Comparison of ENCODE assay signal across 29 cellular contexts in the genomic region with DNA sequence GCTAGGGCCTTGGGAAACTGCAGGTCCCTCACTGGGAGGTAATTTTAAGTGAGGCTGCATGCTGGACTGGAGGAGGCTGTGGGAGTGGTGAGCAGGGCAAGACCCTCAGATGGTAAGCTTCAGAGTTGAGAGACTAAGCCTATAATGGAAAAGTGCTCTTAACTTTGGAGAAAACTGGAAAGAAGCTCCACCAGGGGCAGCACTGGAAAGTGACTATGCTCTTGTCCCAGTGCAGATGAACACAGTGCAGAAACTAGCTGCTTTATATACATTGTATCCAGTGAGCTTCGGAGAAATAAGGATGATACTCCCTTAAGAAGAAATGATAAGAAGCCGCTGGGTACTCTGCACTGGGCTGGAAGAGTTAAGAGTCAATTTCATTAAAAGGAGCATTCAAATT. TPM values are rescaled to one million over a fixed set of nuclear protein-coding genes. Genes with fewer than 3 reads are reported as not detected.
"Had no signal": no experiment of that assay in that cellular context is flagged by ENCODE, and none has a peak within 500 bp of the region (broad histone marks: within the 10 kb centered on the region; RNA-seq: fewer than 3 reads in every experiment).

No MANE protein-coding gene starts in this region.

- H3K27me3 ChIP-seq: MG63, SJCRH30 had no signal

- H3K4me1 ChIP-seq: SJCRH30 had no signal

- H3K4me2 ChIP-seq: KMS-11 had no signal

- H3K9ac ChIP-seq: KMS-11 had no signal

- H3K27ac ChIP-seq: KMS-11, SJCRH30 had no signal

- ATAC-seq: activated CD8-positive, alpha-beta memory T cell treated with anti-CD3 and anti-CD28 coated beads, Interleukin-2, amount 10 ng/mL, durations not matched to agents 7 days and 5 days; Panc1; Right ventricle myocardium inferior; T-cell had no signal

- H3K4me3 ChIP-seq: MG63, SJCRH30 had no signal

- DNase-seq: activated B cell treated with CpG ODN at 0.5 μM for 24 hours; activated CD4-positive, alpha-beta T cell treated with anti-CD3 and anti-CD28 coated beads for 1 hour; activated CD4-positive, alpha-beta T cell treated with anti-CD3 and anti-CD28 coated beads, Interleukin-2, amount 10 ng/mL, durations not matched to agents 24 days and 14 days; activated CD4-positive, alpha-beta T cell treated with anti-CD3 and anti-CD28 coated beads, Interleukin-2, amount 50 U/mL, for 48 hours; activated CD8-positive, alpha-beta memory T cell treated with anti-CD3 and anti-CD28 coated beads, Interleukin-2, amount 10 ng/mL, durations not matched to agents 7 days and 5 days; activated effector memory CD4-positive, alpha-beta T cell treated with Interleukin-2 at 50 U/mL for 16 hours; activated naive CD4-positive, alpha-beta T cell; activated T-cell treated with anti-CD3 and anti-CD28 coated beads, Interleukin-2, amount 50 U/mL, for 24 hours; aorta; central memory CD4-positive, alpha-beta T cell; MG63; NCI-H1105; NCI-H146; NCI-H187 treated with DMSO at 0.1 percent for 48 hours; NCI-H2107; NCI-H2171 treated with DMSO at 0.1 percent for 48 hours; NCI-H345; NCI-H510A treated with DMSO at 0.1 percent for 48 hours; NCI-H69; RPMI8226; SJCRH30; T-cell; T-helper 2 cell; T1000 had no signal

- H3K36me3 ChIP-seq: MG63, SJCRH30 had no signal

- H3K9me3 ChIP-seq: MG63, SJCRH30 had no signal

RNA-seq across cellular contexts. Expression of a gene that starts 3.2 kb away (rescaled TPM):
- total RNA-seq: activated B cell treated with CpG ODN at 0.5 μM for 24 hours; activated CD4-positive, alpha-beta T cell treated with anti-CD3 and anti-CD28 coated beads, Interleukin-2, amount 10 ng/mL, durations not matched to agents 24 days and 14 days; activated CD8-positive, alpha-beta memory T cell treated with anti-CD3 and anti-CD28 coated beads, Interleukin-2, amount 10 ng/mL, durations not matched to agents 7 days and 5 days; activated T-helper 1 cell treated with anti-CD3 and anti-CD28 coated beads, Interleukin-12 subunit alpha, Interleukin-12 subunit beta, Interleukin-2, Interleukin-4 antibody, amounts not matched to agents 30 ng/mL and 10 ng/mL and 1 ng/mL, durations not matched to agents 14 hours and 24 hours and 36 hours; aorta; bronchial epithelial cell; Right ventricle myocardium inferior had no signal

RNA-seq across cellular contexts. Expression of a gene that starts 18.3 kb away (rescaled TPM):
- total RNA-seq: activated B cell treated with CpG ODN at 0.5 μM for 24 hours; activated CD4-positive, alpha-beta T cell treated with anti-CD3 and anti-CD28 coated beads, Interleukin-2, amount 10 ng/mL, durations not matched to agents 24 days and 14 days; activated CD8-positive, alpha-beta memory T cell treated with anti-CD3 and anti-CD28 coated beads, Interleukin-2, amount 10 ng/mL, durations not matched to agents 7 days and 5 days; activated T-helper 1 cell treated with anti-CD3 and anti-CD28 coated beads, Interleukin-12 subunit alpha, Interleukin-12 subunit beta, Interleukin-2, Interleukin-4 antibody, amounts not matched to agents 30 ng/mL and 10 ng/mL and 1 ng/mL, durations not matched to agents 14 hours and 24 hours and 36 hours; aorta; bronchial epithelial cell; Right ventricle myocardium inferior; SJCRH30; T-cell had no signal

RNA-seq across cellular contexts. Expression of a gene that starts 29.6 kb away (rescaled TPM):
- total RNA-seq: activated B cell treated with CpG ODN at 0.5 μM for 24 hours; activated CD4-positive, alpha-beta T cell treated with anti-CD3 and anti-CD28 coated beads, Interleukin-2, amount 10 ng/mL, durations not matched to agents 24 days and 14 days; activated CD8-positive, alpha-beta memory T cell treated with anti-CD3 and anti-CD28 coated beads, Interleukin-2, amount 10 ng/mL, durations not matched to agents 7 days and 5 days; activated T-helper 1 cell treated with anti-CD3 and anti-CD28 coated beads, Interleukin-12 subunit alpha, Interleukin-12 subunit beta, Interleukin-2, Interleukin-4 antibody, amounts not matched to agents 30 ng/mL and 10 ng/mL and 1 ng/mL, durations not matched to agents 14 hours and 24 hours and 36 hours; aorta; bronchial epithelial cell; Right ventricle myocardium inferior; SJCRH30; T-cell had no signal

RNA-seq across cellular contexts. Expression of a gene that starts 34.8 kb away (rescaled TPM):
- total RNA-seq: activated B cell treated with CpG ODN at 0.5 μM for 24 hours; activated CD4-positive, alpha-beta T cell treated with anti-CD3 and anti-CD28 coated beads, Interleukin-2, amount 10 ng/mL, durations not matched to agents 24 days and 14 days; activated CD8-positive, alpha-beta memory T cell treated with anti-CD3 and anti-CD28 coated beads, Interleukin-2, amount 10 ng/mL, durations not matched to agents 7 days and 5 days; activated T-helper 1 cell treated with anti-CD3 and anti-CD28 coated beads, Interleukin-12 subunit alpha, Interleukin-12 subunit beta, Interleukin-2, Interleukin-4 antibody, amounts not matched to agents 30 ng/mL and 10 ng/mL and 1 ng/mL, durations not matched to agents 14 hours and 24 hours and 36 hours; aorta; bronchial epithelial cell; Right ventricle myocardium inferior; T-cell had no signal
